Comparison of ENCODE assay signal across 22 cellular contexts in the genomic region with DNA sequence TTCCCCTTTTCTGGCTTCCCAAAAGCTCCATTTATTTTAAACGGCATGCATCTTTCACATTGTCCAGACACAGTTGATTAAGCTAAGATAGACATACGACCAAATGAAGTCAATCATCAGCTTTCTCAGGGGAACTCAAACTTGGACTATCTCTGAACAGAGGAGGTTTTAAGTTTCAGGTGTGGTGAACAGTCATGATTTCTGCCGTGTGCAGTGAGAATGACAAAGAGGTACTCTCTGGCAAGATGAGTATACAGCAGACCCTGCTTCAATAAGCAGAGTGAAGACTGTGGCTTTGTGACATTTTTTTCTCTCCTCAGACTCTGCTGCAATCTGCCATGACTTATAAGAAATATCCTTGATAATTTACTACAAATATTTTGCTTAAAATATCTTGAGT.
"Had no signal": no experiment of that assay in that cellular context is flagged by ENCODE, and none has a peak within 500 bp of the region (broad histone marks: within the 10 kb centered on the region; RNA-seq: fewer than 3 reads in every experiment).

No MANE protein-coding gene starts in this region.

- H3K27ac ChIP-seq: neutrophil, ovary, prostate gland, right atrium auricular region, skin epidermis, spleen, suprapubic skin, testis, tibial artery, transverse colon, upper lobe of right lung, uterus had no signal

- H3K9me3 Mint-ChIP-seq: nephron progenitor cell; neural crest cell; stimulated activated memory B cell treated with anti-CD40 and anti-IgM and Interleukin-4, amounts not matched to agents 10 μg/mL and 1 μg/mL and 100 μg/mL, for 72 hours had no signal

- H3K27me3 ChIP-seq: neutrophil, ovary, right atrium auricular region, spleen, suprapubic skin, testis, tibial artery, transverse colon, upper lobe of right lung, uterus had no signal

- H3K4me1 ChIP-seq: prostate gland, right atrium auricular region, spleen, suprapubic skin, testis, transverse colon, upper lobe of right lung, uterus had no signal

- H3K4me3 Mint-ChIP-seq: naive thymus-derived CD4-positive, alpha-beta T cell; natural killer cell; nephron progenitor cell; neural crest cell; stimulated activated memory B cell treated with anti-CD40 and anti-IgM and Interleukin-4, amounts not matched to agents 10 μg/mL and 1 μg/mL and 100 μg/mL, for 72 hours; stimulated activated naive CD8-positive, alpha-beta T cell treated with anti-CD3 and anti-CD28 coated beads, Interleukin-15, amount 100 ng/mL, for 72 hours; type B pancreatic cell had no signal

- H3K9me3 ChIP-seq: neutrophil, ovary, prostate gland, right atrium auricular region, spleen, suprapubic skin, testis, tibial artery, transverse colon, upper lobe of right lung, uterus had no signal

- H3K36me3 Mint-ChIP-seq: naive thymus-derived CD4-positive, alpha-beta T cell; stimulated activated memory B cell treated with anti-CD40 and anti-IgM and Interleukin-4, amounts not matched to agents 10 μg/mL and 1 μg/mL and 100 μg/mL, for 72 hours; type B pancreatic cell had no signal

- H3K27ac Mint-ChIP-seq: naive thymus-derived CD4-positive, alpha-beta T cell; natural killer cell; nephron progenitor cell; stimulated activated memory B cell treated with anti-CD40 and anti-IgM and Interleukin-4, amounts not matched to agents 10 μg/mL and 1 μg/mL and 100 μg/mL, for 72 hours; stimulated activated naive CD8-positive, alpha-beta T cell treated with anti-CD3 and anti-CD28 coated beads, Interleukin-15, amount 100 ng/mL, for 72 hours; type B pancreatic cell had no signal

- H3K36me3 ChIP-seq: neutrophil, ovary, prostate gland, right atrium auricular region, spleen, suprapubic skin, tibial artery, transverse colon, upper lobe of right lung, uterus had no signal

- H3K4me3 ChIP-seq: ovary, prostate gland, right atrium auricular region, skin epidermis, smooth muscle cell, spleen, suprapubic skin, testis, tibial artery, transverse colon, upper lobe of right lung, uterus had no signal

- H3K27me3 Mint-ChIP-seq: naive thymus-derived CD4-positive, alpha-beta T cell; stimulated activated memory B cell treated with anti-CD40 and anti-IgM and Interleukin-4, amounts not matched to agents 10 μg/mL and 1 μg/mL and 100 μg/mL, for 72 hours; stimulated activated naive CD8-positive, alpha-beta T cell treated with anti-CD3 and anti-CD28 coated beads, Interleukin-15, amount 100 ng/mL, for 72 hours had no signal

- ATAC-seq: naive thymus-derived CD4-positive, alpha-beta T cell; natural killer cell; sciatic nerve; stimulated activated memory B cell treated with anti-CD40 and anti-IgM and Interleukin-4, amounts not matched to agents 10 μg/mL and 1 μg/mL and 100 μg/mL, for 72 hours; stimulated activated naive CD8-positive, alpha-beta T cell treated with anti-CD3 and anti-CD28 coated beads, Interleukin-15, amount 100 ng/mL, for 72 hours; stimulated activated naive CD8-positive, alpha-beta T cell treated with anti-CD3 and anti-CD28 coated beads, Interleukin-15, Interleukin-2, amounts not matched to agents 100 U/mL and 50 U/mL, for 24 hours; upper lobe of right lung had no signal

- H3K4me1 Mint-ChIP-seq: naive thymus-derived CD4-positive, alpha-beta T cell; natural killer cell; nephron progenitor cell; stimulated activated memory B cell treated with anti-CD40 and anti-IgM and Interleukin-4, amounts not matched to agents 10 μg/mL and 1 μg/mL and 100 μg/mL, for 72 hours; stimulated activated naive CD8-positive, alpha-beta T cell treated with anti-CD3 and anti-CD28 coated beads, Interleukin-15, amount 100 ng/mL, for 72 hours had no signal

- H3K4me2 ChIP-seq: smooth muscle cell had no signal
